In genomic region chr10:121974535-121975294, GRCh38 we compare ENCODE assay signal across 8 cellular contexts. TPM values are rescaled to one million over a fixed set of nuclear protein-coding genes. Genes with fewer than 3 reads are reported as not detected.
DNase-seq lines count a peak whose midpoint lies in the region; ATAC-seq and TF ChIP-seq lines count a peak whose summit lies in the region.

A gene with protein sequence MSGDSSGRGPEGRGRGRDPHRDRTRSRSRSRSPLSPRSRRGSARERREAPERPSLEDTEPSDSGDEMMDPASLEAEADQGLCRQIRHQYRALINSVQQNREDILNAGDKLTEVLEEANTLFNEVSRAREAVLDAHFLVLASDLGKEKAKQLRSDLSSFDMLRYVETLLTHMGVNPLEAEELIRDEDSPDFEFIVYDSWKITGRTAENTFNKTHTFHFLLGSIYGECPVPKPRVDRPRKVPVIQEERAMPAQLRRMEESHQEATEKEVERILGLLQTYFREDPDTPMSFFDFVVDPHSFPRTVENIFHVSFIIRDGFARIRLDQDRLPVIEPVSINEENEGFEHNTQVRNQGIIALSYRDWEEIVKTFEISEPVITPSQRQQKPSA (minus strand): TSS chr10:121975217. CDS start chr10:121975165, 52 bp downstream.

- whole genome bisulfite sequencing in right cardiac atrium = under 1% methylated on average over 101 of the region's 101 CpGs

- peaks cover 13% of the 10 kb centered on the region for H3K36me3 ChIP-seq in MG63
- H3K36me3 ChIP-seq in rectal smooth muscle tissue (ENCODE audit: control insufficient read depth, insufficient read depth, low read length) = peaks cover 2% of the 10 kb centered on the region
- H3K36me3 ChIP-seq in uterus = no peaks in the 10 kb centered on the region

- peak; percentile 93 to 95 for ATAC-seq in right cardiac atrium

- H3K27me3 ChIP-seq in MG63 (no peaks in the 10 kb centered on the region), right cardiac atrium (ENCODE audit: control insufficient read depth, insufficient read depth) (no peaks in the 10 kb centered on the region), rectal smooth muscle tissue (ENCODE audit: control insufficient read depth, insufficient read depth, low read length) (no peaks in the 10 kb centered on the region), uterus (no peaks in the 10 kb centered on the region)

- peaks cover 15% of the 10 kb centered on the region for H3K9me3 ChIP-seq in MG63
- no peaks in the 10 kb centered on the region for H3K9me3 ChIP-seq in right cardiac atrium (ENCODE audit: control insufficient read depth, low read length)
- no peaks in the 10 kb centered on the region for H3K9me3 ChIP-seq in uterus

- peak; percentile 21 to 46 for TF ChIP-seq POLR2A in uterus (IDR thresholded peaks at IDR 0.05)

- H3K4me3 ChIP-seq in GM12865 (ENCODE audit: low read depth, low read length) (peak within 1 kb of the TSS; percentile 83), MG63 (peak within 1 kb of the TSS; percentile 75), right cardiac atrium (ENCODE audit: low read length) (peak within 1 kb of the TSS; percentile 100), rectal smooth muscle tissue (ENCODE audit: low read length) (peak within 1 kb of the TSS; percentile 87), uterus (peak within 1 kb of the TSS; percentile 39 to 88)

- intact Hi-C loops in T-helper 2 cell treated with Interferon-gamma antibody and Interleukin-4, amounts not matched to agents 100 ng/mL and 5 ng/mL, for 36 hours (cut with micrococcal nuclease) = loop anchor here (1.0 kb wide), 1 partner anchor 46 kb away; the partner anchor contains the start of gene ATE1
- intact Hi-C loops in right cardiac atrium (cut with DNase I) = no loop called here
- intact Hi-C loops in uterus (cut with DNase I; ENCODE audit: low total_unique reads) = no loop called here

- H3K4me1 ChIP-seq in right cardiac atrium (ENCODE audit: control insufficient read depth, insufficient read depth, low read length) = peaks cover 5% of the 10 kb centered on the region
- H3K4me1 ChIP-seq in rectal smooth muscle tissue (ENCODE audit: control insufficient read depth, insufficient read depth, low read length) = no peaks in the 10 kb centered on the region
- H3K4me1 ChIP-seq in uterus = no peaks in the 10 kb centered on the region

- H3K27ac ChIP-seq in right cardiac atrium (ENCODE audit: low read length) (peak within 1 kb of the TSS; percentile 98), rectal smooth muscle tissue (ENCODE audit: low read depth, low read length) (peak within 1 kb of the TSS; percentile 95), uterus (peak within 1 kb of the TSS; percentile 90 to 96)

- H3K9ac ChIP-seq in rectal smooth muscle tissue (ENCODE audit: low read length) = peak within 1 kb of the TSS; percentile 91

- DNase-seq in GM12865 (ENCODE audit: low read depth) (peak; percentile 89), HCEC 1CT (peak; percentile 78), MG63 (peak; percentile 79), anterior cingulate cortex (lab: John Stamatoyannopoulos, UW) (peak in 56 of 58 donors; percentile 14 to 80 (median 62)), right cardiac atrium (peak; percentile 80 to 93 (median 93)), uterus (peak; percentile 68 to 74)

- TF ChIP-seq CTCF in GM12865 (IDR thresholded peaks at IDR 0.05; ENCODE audit: insufficient read depth, low read depth, low read length, missing control alignments) (peak; percentile 70), uterus (IDR thresholded peaks at IDR 0.05) (peak; percentile 57 to 88 (median 74))

RNA-seq across cellular contexts. Expression of the gene that starts here (rescaled TPM):
- total RNA-seq in MG63 (2014; rRNA removed; shearing (Covaris generic); ENCODE audit: low replicate concordance) = 65.7 and 85.6 TPM in 2 replicates
- 62.1 and 69.9 TPM in 2 replicates for total RNA-seq in T-helper 2 cell treated with Interferon-gamma antibody and Interleukin-4, amounts not matched to agents 100 ng/mL and 5 ng/mL, for 36 hours
- total RNA-seq in right cardiac atrium (10 to 100 TPM; 30.3 to 43.1 (median 35.0) TPM), uterus (10 to 100 TPM; 54.7 to 80.3 (median 65.5) TPM)
- 48.0 TPM for polyA plus RNA-seq in right cardiac atrium

Comparison
In these comparisons a context has a peak if more than half of its experiments do, and no peak if none do; other contexts are left out.
1. Peak in every context shown above with its lines: DNase-seq, ATAC-seq, H3K4me3 ChIP-seq and H3K27ac ChIP-seq.